ENCODE assay signal across 8 cellular contexts in the genomic region with DNA sequence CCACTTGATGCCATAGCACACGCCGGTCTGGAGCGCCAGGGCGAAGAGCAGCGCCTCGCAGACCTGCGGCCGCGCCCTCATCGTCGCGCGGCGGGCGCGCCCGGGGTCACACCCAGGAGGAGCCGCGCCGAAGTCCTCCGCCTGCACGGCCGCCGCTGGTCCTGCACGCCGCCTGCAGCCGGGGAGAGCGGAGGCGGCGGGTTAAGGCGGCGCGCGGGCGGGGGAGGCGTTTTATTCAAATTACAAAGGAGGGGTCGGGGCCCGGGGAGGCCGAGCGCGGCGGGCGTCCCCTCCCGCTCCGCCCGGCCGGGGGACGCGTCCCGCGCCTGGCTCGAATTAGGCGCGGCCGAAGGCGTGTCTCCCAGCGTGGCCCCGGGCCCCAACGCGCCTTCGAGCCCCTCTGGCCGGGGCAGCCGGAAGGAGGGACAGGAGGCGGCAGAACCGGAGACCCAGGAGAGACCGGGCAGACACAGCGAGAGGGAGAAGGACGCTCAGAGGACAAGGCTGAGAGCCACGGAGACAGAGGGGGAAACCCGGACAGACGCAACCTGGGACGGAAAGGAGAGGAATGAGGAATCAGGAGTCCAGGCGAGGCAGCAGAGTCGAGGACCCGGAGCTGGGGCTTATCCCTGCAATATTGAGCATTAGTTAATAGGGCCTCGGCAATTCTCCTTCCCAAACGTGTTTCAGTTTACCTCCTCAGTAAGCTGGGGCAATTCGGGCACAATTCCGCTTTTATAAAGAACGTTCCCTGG. TPM values are rescaled to one million over a fixed set of nuclear protein-coding genes. Genes with fewer than 3 reads are reported as not detected.
DNase-seq lines count a peak whose midpoint lies in the region; ATAC-seq and TF ChIP-seq lines count a peak whose summit lies in the region.

A gene (minus strand): TSS at position 176 of the 755 bp plus-strand sequence. CDS start 95 bp downstream, at position 81.

- H2BK5ac ChIP-seq in mesenchymal stem cell (ENCODE audit: low read depth, low read length, poor library complexity, severe bottlenecking): no peak within 1 kb of the TSS

- no peak within 1 kb of the TSS for H2BK12ac ChIP-seq in mesenchymal stem cell (ENCODE audit: low read length in 2 of 2)

- H3K14ac ChIP-seq in mesenchymal stem cell (ENCODE audit: low read length in 2 of 2): no peak within 1 kb of the TSS

- no peak within 1 kb of the TSS for H2AK5ac ChIP-seq in mesenchymal stem cell (ENCODE audit: low read length, severe bottlenecking)

- no peak within 1 kb of the TSS for H2BK120ac ChIP-seq in mesenchymal stem cell (ENCODE audit: low read depth, low read length)

- no peaks in the 10 kb centered on the region for H3F3A ChIP-seq in SU-DHL-6 (ENCODE audit: insufficient read depth)

- WGBS in mesenchymal stem cell: under 1% methylated on average over 58 of the region's 80 CpGs
- WGBS in thyroid gland, 2 donors: 2 to 5% methylated on average over 17 to 55 of the region's 80 CpGs

- in situ Hi-C loops in Caki2 (cut with HindIII; ENCODE audit: low pct_unique_long_range_greater_than_20kb, low sequenced_read_pairs): no loop called here

- no peak within 1 kb of the TSS for H3K27ac ChIP-seq in SU-DHL-6 (ENCODE audit: low read depth, low read length)
- no peak within 1 kb of the TSS for H3K27ac ChIP-seq in mesenchymal stem cell (ENCODE audit: low read length, poor library complexity, severe bottlenecking)
- peak within 1 kb of the TSS in 1 of 3 donors; percentile 14 for H3K27ac ChIP-seq in thyroid gland

- no peak within 1 kb of the TSS for H2BK15ac ChIP-seq in mesenchymal stem cell (ENCODE audit: low read depth, poor library complexity, severe bottlenecking)

- H3K4me3 ChIP-seq in SU-DHL-6 (ENCODE audit: insufficient read depth, low read length, poor library complexity, severe bottlenecking) (peak within 1 kb of the TSS; percentile 37), mesenchymal stem cell (ENCODE audit: insufficient read depth in 1 of 2, low read depth in 1 of 2, low read length in 2 of 2) (peak within 1 kb of the TSS; percentile 38 to 78), thyroid gland (replicated peaks in 1 of 3) (peak within 1 kb of the TSS in 2 of 3 donors; percentile 36 to 46)

- intact Hi-C loops in thyroid gland (cut with DNase I): no loop called here

- H3K23ac ChIP-seq in mesenchymal stem cell (ENCODE audit: low read length in 2 of 2): no peak within 1 kb of the TSS

- peak within 1 kb of the TSS; percentile 2 for H4K8ac ChIP-seq in mesenchymal stem cell (ENCODE audit: low read length)

- H2AFZ ChIP-seq in SU-DHL-6 (ENCODE audit: low read depth, low read length, severe bottlenecking) (no peak within 1 kb of the TSS), mesenchymal stem cell (ENCODE audit: low read depth, low read length) (no peak within 1 kb of the TSS)

- H3K79me1 ChIP-seq in mesenchymal stem cell (replicated peaks; ENCODE audit: low read length, poor library complexity, severe bottlenecking): no peaks in the 10 kb centered on the region

- H3K36me3 ChIP-seq in SU-DHL-6 (ENCODE audit: low read length) (no peaks in the 10 kb centered on the region), mesenchymal stem cell (ENCODE audit: control insufficient read depth in 1 of 2, insufficient read depth in 2 of 2, low read depth in 1 of 2, low read length in 2 of 2) (no peaks in the 10 kb centered on the region), thyroid gland (no peaks in the 10 kb centered on the region)

- no peak within 1 kb of the TSS for H4K91ac ChIP-seq in mesenchymal stem cell (ENCODE audit: low read length)

- H3K9ac ChIP-seq in SU-DHL-6 (ENCODE audit: low read length) (no peak within 1 kb of the TSS), mesenchymal stem cell (ENCODE audit: low read length) (peak within 1 kb of the TSS; percentile 74)

- peak within 1 kb of the TSS; percentile 76 for H3K4me2 ChIP-seq in SU-DHL-6 (ENCODE audit: low read depth, low read length, poor library complexity, severe bottlenecking)
- H3K4me2 ChIP-seq in mesenchymal stem cell (ENCODE audit: low read length, poor library complexity, severe bottlenecking): peak within 1 kb of the TSS; percentile 71

- H3K27me3 ChIP-seq in SU-DHL-6 (ENCODE audit: low read length) (no peaks in the 10 kb centered on the region), mesenchymal stem cell (ENCODE audit: control insufficient read depth in 1 of 2, insufficient read depth in 1 of 2, low read length in 2 of 2) (peaks cover 42 to 85% of the 10 kb centered on the region in 2 experiments), thyroid gland (no peaks in the 10 kb centered on the region)

- no peak within 1 kb of the TSS for H3K4ac ChIP-seq in mesenchymal stem cell (ENCODE audit: low read depth in 1 of 2, low read length in 2 of 2)

- ATAC-seq in GM21737 (IDR thresholded peaks at IDR 0.05; ENCODE audit: unreplicated experiment): no peak
- ATAC-seq in HG03378 (IDR thresholded peaks at IDR 0.05; ENCODE audit: unreplicated experiment): no peak

- H4K20me1 ChIP-seq in SU-DHL-6 (ENCODE audit: low read depth, low read length): no peaks in the 10 kb centered on the region

- TF ChIP-seq CTCF in SU-DHL-6 (IDR thresholded peaks at IDR 0.05; ENCODE audit: insufficient read depth, low read length, poor library complexity, severe bottlenecking) (no peak), thyroid gland (IDR thresholded peaks at IDR 0.05) (peak in 2 of 6 experiments; percentile 12 to 16)

- H3K9me3 ChIP-seq in SU-DHL-6 (ENCODE audit: insufficient read depth, low read length) (no peaks in the 10 kb centered on the region), mesenchymal stem cell (ENCODE audit: control insufficient read depth, low read length) (no peaks in the 10 kb centered on the region), thyroid gland (no peaks in the 10 kb centered on the region)

- H3K79me2 ChIP-seq in SU-DHL-6 (ENCODE audit: insufficient read depth, low read length): no peaks in the 10 kb centered on the region

- H3K9me2 ChIP-seq in SU-DHL-6 (replicated peaks; ENCODE audit: insufficient read depth, low read length): no peaks in the 10 kb centered on the region

- TF ChIP-seq POLR2A in thyroid gland (IDR thresholded peaks at IDR 0.05): peak in 1 of 2 donors; percentile 27

- no peak within 1 kb of the TSS for H3K18ac ChIP-seq in mesenchymal stem cell (ENCODE audit: low read depth in 1 of 2, low read length in 2 of 2)

- peaks cover 53% of the 10 kb centered on the region for H3K4me1 ChIP-seq in mesenchymal stem cell (ENCODE audit: control insufficient read depth, insufficient read depth, low read depth, low read length)
- peaks cover 30 to 46% of the 10 kb centered on the region in 2 donors for H3K4me1 ChIP-seq in thyroid gland

- DNase-seq in Caki2 (ENCODE audit: low read depth) (peak; percentile 59), HUDEP-2 (lab: John Stamatoyannopoulos, UW; ENCODE audit: unreplicated experiment in 76 of 76) (peak in 42 of 76 experiments; percentile 2 to 64 (median 30)), dermis blood vessel endothelial cell (peak; percentile 37), mesenchymal stem cell (peak; percentile 43), thyroid gland (peak; percentile 62 to 63)

RNA-seq across cellular contexts. Expression of the gene that starts here (rescaled TPM):
- 3.7 and 4.9 TPM in 2 replicates for total RNA-seq in Caki2 (2014; rRNA removed; shearing (Covaris generic); ENCODE audit: low replicate concordance)
- total RNA-seq in dermis blood vessel endothelial cell (0.09 TPM in 1 of 2 replicates, not detected in the other), thyroid gland (10 to 100 TPM in 3 of 4 donors, 1 to 10 TPM in 1; 7.3 to 31.5 (median 10.7) TPM)
- not detected for polyA plus RNA-seq in mesenchymal stem cell (2013, experiment 1 of 2)
- not detected for polyA plus RNA-seq in mesenchymal stem cell (2013, experiment 2 of 2)

Comparison
In these comparisons a context has a peak if more than half of its experiments do, and no peak if none do; other contexts are left out.
1. Peak in DNase-seq in dermis blood vessel endothelial cell; RNA of the gene not detected or under 1 TPM.